ENCODE assay signal across 21 cellular contexts in the genomic region with DNA sequence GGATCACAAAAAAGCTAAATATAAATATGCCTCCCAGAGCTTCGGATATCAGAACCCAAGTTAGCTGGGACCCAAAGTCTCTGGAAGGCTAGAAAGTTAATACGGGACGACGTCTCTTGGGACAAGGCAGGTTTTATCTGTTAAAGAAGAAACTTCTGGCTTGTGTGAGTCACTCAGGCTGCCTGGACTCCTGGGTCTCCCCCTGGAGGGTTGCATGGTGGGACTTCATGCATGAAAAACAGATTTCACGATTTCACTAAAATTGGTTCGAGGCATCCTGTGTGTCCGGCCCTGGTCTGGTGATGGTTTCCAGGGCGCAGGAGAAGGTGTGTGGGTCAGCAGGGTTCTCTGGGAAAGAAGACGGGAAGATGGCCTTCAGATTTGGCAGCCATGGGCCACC. TPM values are rescaled to one million over a fixed set of nuclear protein-coding genes. Genes with fewer than 3 reads are reported as not detected.
A peak's percentile ranks its signal among the peaks of the same experiment; 100 is the strongest.
DNase-seq lines count a peak whose midpoint lies in the region; TF ChIP-seq lines count a peak whose summit lies in the region.
"Had no signal": no experiment of that assay in that cellular context is flagged by ENCODE, and none has a peak within 500 bp of the region (broad histone marks: within the 10 kb centered on the region; RNA-seq: fewer than 3 reads in every experiment).

No MANE protein-coding gene starts in this region.

- H3K4me1 ChIP-seq in H9 (ENCODE audit: insufficient read depth, low read length) (no peaks in the 10 kb centered on the region), liver (ENCODE audit: control insufficient read depth in 4 of 4, insufficient read depth in 4 of 4, low read length in 3 of 4) (peaks cover 4 to 32% (median 17%) of the 10 kb centered on the region in 4 donors)
- H3K4me1 ChIP-seq: BE2C had no signal

- no peaks in the 10 kb centered on the region for H3K79me1 ChIP-seq in H9 (ENCODE audit: insufficient read depth, low read depth, low read length, poor library complexity, severe bottlenecking)

- no CpG with 5 or more reads among the region's 9 CpGs for WGBS in H9 (ENCODE audit: extremely low coverage, insufficient read length, low lambda C conversion rate)
- WGBS in liver = 91% methylated on average over 9 of the region's 9 CpGs

- no peaks in the 10 kb centered on the region for H3K4me1 Mint-ChIP-seq in activated naive CD4-positive, alpha-beta T cell treated with anti-CD3 and anti-CD28 coated beads, Interleukin-2, amount 10 ng/mL, durations not matched to agents 7 days and 5 days
- peaks cover 7% of the 10 kb centered on the region in 2 experiments; a peak in 3 of 4 replicates for H3K4me1 Mint-ChIP-seq in H9
- H3K4me1 Mint-ChIP-seq in progenitor cell of endocrine pancreas (ENCODE audit: low read depth) = peaks cover 24% of the 10 kb centered on the region
- H3K4me1 Mint-ChIP-seq in glutamatergic neuron (ENCODE audit: low read depth, unreplicated experiment) = peaks cover 2% of the 10 kb centered on the region

- no peak overlapping the region for H2AFZ ChIP-seq in H9 (ENCODE audit: low read length)

- H2BK120ac ChIP-seq in H9 (ENCODE audit: low read depth, low read length, poor library complexity, severe bottlenecking) = no peak overlapping the region

- H3K56ac ChIP-seq in H9 (ENCODE audit: insufficient read length, low read depth, low read length) = no peak overlapping the region

- peaks cover 0 to 4% (median 0%) of the 10 kb centered on the region in 4 donors for H3K36me3 ChIP-seq in liver (ENCODE audit: control insufficient read depth in 4 of 4, insufficient read depth in 3 of 4, low read depth in 1 of 4, low read length in 3 of 4)
- H3K36me3 ChIP-seq: BE2C had no signal

- H2BK5ac ChIP-seq in H9 (ENCODE audit: insufficient read length, low read length) = no peak overlapping the region

- no peak overlapping the region for H2AK5ac ChIP-seq in H9 (ENCODE audit: insufficient read length, low read length)

- H3K27me3 ChIP-seq in H9 (ENCODE audit: insufficient read depth, low read length) (no peaks in the 10 kb centered on the region; the same call in 1 of the 2 replicates), liver (ENCODE audit: control insufficient read depth in 4 of 4, insufficient read depth in 4 of 4, low read length in 3 of 4) (no peaks in the 10 kb centered on the region)

- H2BK15ac ChIP-seq in H9 (ENCODE audit: low read depth, low read length) = no peak overlapping the region

- no peak overlapping the region for H3K14ac ChIP-seq in H9 (ENCODE audit: insufficient read depth, low read length)

- no peak overlapping the region for H3K23ac ChIP-seq in H9 (ENCODE audit: insufficient read length, low read depth, low read length)

- no peak overlapping the region for H2BK12ac ChIP-seq in H9 (ENCODE audit: insufficient read length, low read depth, low read length)

- no peak overlapping the region for H4K91ac ChIP-seq in H9 (ENCODE audit: insufficient read length, low read depth, low read length)

- no peaks in the 10 kb centered on the region for H3K79me2 ChIP-seq in H9 (ENCODE audit: insufficient read depth, low read length)

- no peak overlapping the region for H4K8ac ChIP-seq in H9 (replicated peaks; ENCODE audit: insufficient read length, low read depth, low read length)

- H3K36me3 Mint-ChIP-seq in activated naive CD4-positive, alpha-beta T cell treated with anti-CD3 and anti-CD28 coated beads, Interleukin-2, amount 10 ng/mL, durations not matched to agents 7 days and 5 days = no peaks in the 10 kb centered on the region
- H3K36me3 Mint-ChIP-seq in H9 (ENCODE audit: insufficient read depth in 1 of 3, low read depth in 3 of 3) = no peaks in the 10 kb centered on the region
- no peaks in the 10 kb centered on the region for H3K36me3 Mint-ChIP-seq in progenitor cell of endocrine pancreas (ENCODE audit: insufficient read depth)
- H3K36me3 Mint-ChIP-seq in glutamatergic neuron (ENCODE audit: unreplicated experiment) = no peaks in the 10 kb centered on the region
- H3K36me3 Mint-ChIP-seq: CD4-positive, CD25-positive, alpha-beta regulatory T cell had no signal

- TF ChIP-seq CTCF in H9 (conservative IDR thresholded peaks at IDR 0.05) (no peak), liver (IDR thresholded peaks at IDR 0.05; ENCODE audit: low read depth, low read length, missing input control) (no peak), progenitor cell of endocrine pancreas (IDR thresholded peaks at IDR 0.05; ENCODE audit: unreplicated experiment) (no peak), glutamatergic neuron (IDR thresholded peaks at IDR 0.05; ENCODE audit: partially characterized antibody, unreplicated experiment) (no peak)

- H3K4me2 ChIP-seq in H9 (ENCODE audit: insufficient read depth, insufficient read length, low read length) = no peak overlapping the region

- no peak overlapping the region for H3K4me3 Mint-ChIP-seq in activated naive CD4-positive, alpha-beta T cell treated with anti-CD3 and anti-CD28 coated beads, Interleukin-2, amount 10 ng/mL, durations not matched to agents 7 days and 5 days
- H3K4me3 Mint-ChIP-seq in H9 (no peak overlapping the region), progenitor cell of endocrine pancreas (ENCODE audit: low read depth) (no peak overlapping the region), glutamatergic neuron (ENCODE audit: unreplicated experiment) (no peak overlapping the region)
- H3K4me3 Mint-ChIP-seq: CD4-positive, CD25-positive, alpha-beta regulatory T cell had no signal

- no peak overlapping the region for H3T11ph ChIP-seq in H9 (ENCODE audit: low read length)

- H4K5ac ChIP-seq in H9 (ENCODE audit: insufficient read length, low read depth, low read length) = no peak overlapping the region

- no peaks in the 10 kb centered on the region for H3K23me2 ChIP-seq in H9 (ENCODE audit: insufficient read length, low read depth, low read length, poor library complexity, severe bottlenecking)

- no peaks in the 10 kb centered on the region for H3K9me3 Mint-ChIP-seq in activated naive CD4-positive, alpha-beta T cell treated with anti-CD3 and anti-CD28 coated beads, Interleukin-2, amount 10 ng/mL, durations not matched to agents 7 days and 5 days
- H3K9me3 Mint-ChIP-seq in H9 (no peaks in the 10 kb centered on the region), progenitor cell of endocrine pancreas (ENCODE audit: low read depth) (peaks cover 3% of the 10 kb centered on the region), glutamatergic neuron (ENCODE audit: unreplicated experiment) (peaks cover 2% of the 10 kb centered on the region)

- H3K9ac ChIP-seq in H9 (ENCODE audit: extremely low read depth, insufficient read length, low read length) = no peak overlapping the region
- H3K9ac ChIP-seq in liver (ENCODE audit: low read depth in 1 of 2, low read length in 2 of 2) = no peak overlapping the region

- H3K9me3 ChIP-seq in H9 (ENCODE audit: control insufficient read depth, low read depth, low read length) = no peaks in the 10 kb centered on the region
- peaks cover 0 to 3% (median 0%) of the 10 kb centered on the region in 4 donors for H3K9me3 ChIP-seq in liver (ENCODE audit: control insufficient read depth in 4 of 4, low read length in 3 of 4)
- H3K9me3 ChIP-seq: BE2C had no signal

- no peak overlapping the region for H3K18ac ChIP-seq in H9 (ENCODE audit: insufficient read length, low read depth, low read length)

- H3K27me3 Mint-ChIP-seq in activated naive CD4-positive, alpha-beta T cell treated with anti-CD3 and anti-CD28 coated beads, Interleukin-2, amount 10 ng/mL, durations not matched to agents 7 days and 5 days = peaks cover 38% of the 10 kb centered on the region
- H3K27me3 Mint-ChIP-seq in H9 (ENCODE audit: low read depth) (peaks cover 6% of the 10 kb centered on the region), progenitor cell of endocrine pancreas (peaks cover 27% of the 10 kb centered on the region), glutamatergic neuron (ENCODE audit: unreplicated experiment) (peaks cover 2% of the 10 kb centered on the region)

- no peaks in the 10 kb centered on the region for H4K20me1 ChIP-seq in H9 (ENCODE audit: control insufficient read depth, insufficient read depth, insufficient read length)

- no peak overlapping the region for H2BK20ac ChIP-seq in H9 (ENCODE audit: low read depth, low read length, poor library complexity, severe bottlenecking)

- no peak overlapping the region for H3K4ac ChIP-seq in H9 (ENCODE audit: low read depth, low read length)

- CTCF ChIA-PET in activated naive CD4-positive, alpha-beta T cell treated with anti-CD3 and anti-CD28 coated beads, Interleukin-2, amount 10 ng/mL, durations not matched to agents 7 days and 5 days (lab: Charles Lee) = no interaction called here

- DNase-seq in activated naive CD4-positive, alpha-beta T cell treated with anti-CD3 and anti-CD28 coated beads, Interleukin-2, amount 10 ng/mL, durations not matched to agents 7 days and 5 days = no peak
- no peak for DNase-seq in activated naive CD4-positive, alpha-beta T cell (lab: John Stamatoyannopoulos, UW)
- DNase-seq in H9 = no peak
- no peak for DNase-seq in progenitor cell of endocrine pancreas (ENCODE audit: low spot score, unreplicated experiment)
- DNase-seq in hippocampal formation (lab: John Stamatoyannopoulos, UW) = no peak
- no peak for DNase-seq in GDM1 (lab: John Stamatoyannopoulos, UW)
- no peak for DNase-seq in glutamatergic neuron
- DNase-seq: BE2C; CD4-positive, CD25-positive, alpha-beta regulatory T cell; Karpas-422; NCI-H1092 treated with DMSO at 0.1 percent for 48 hours; NCI-H1436; NCI-H187; NCI-H2081 treated with DMSO at 0.1 percent for 48 hours; NCI-H2171 treated with DMSO at 0.1 percent for 48 hours; NCI-H345; NCI-H524; NCI-H774; PC-3 had no signal

- no peak for TF ChIP-seq RAD21 in liver (IDR thresholded peaks at IDR 0.05)

- peak overlapping the region; percentile 22 for H3K27ac Mint-ChIP-seq in activated naive CD4-positive, alpha-beta T cell treated with anti-CD3 and anti-CD28 coated beads, Interleukin-2, amount 10 ng/mL, durations not matched to agents 7 days and 5 days
- H3K27ac Mint-ChIP-seq in H9 (peak overlapping the region in 2 of 3 experiments; percentile 13 to 73; a peak in 2 of 7 replicates), progenitor cell of endocrine pancreas (peak overlapping the region; percentile 73), glutamatergic neuron (ENCODE audit: unreplicated experiment) (no peak overlapping the region)

- H3K27ac ChIP-seq in H9 (ENCODE audit: insufficient read length, low read depth, low read length) (no peak overlapping the region), liver (ENCODE audit: low read depth in 1 of 2, low read length in 2 of 2) (no peak overlapping the region)
- H3K27ac ChIP-seq: 22Rv1 had no signal

- H3K4me3 ChIP-seq in liver (ENCODE audit: low read depth in 1 of 3, low read length in 3 of 3) = peak overlapping the region in 2 of 3 donors; percentile 28 to 80

RNA-seq across cellular contexts. Expression of a gene that starts 47.0 kb away (rescaled TPM):
- 506 and 520 TPM in 2 replicates for total RNA-seq in H9 (2021)
- 100 to 1,000 TPM; 186 to 195 TPM for total RNA-seq in liver
- 100 to 1,000 TPM; 466 to 576 TPM for polyA plus RNA-seq in liver
- 466 and 513 TPM in 2 replicates for total RNA-seq in progenitor cell of endocrine pancreas
- 544 TPM for total RNA-seq in glutamatergic neuron (ENCODE audit: unreplicated experiment)

RNA-seq across cellular contexts. Expression of a gene that starts 47.1 kb away (rescaled TPM):
- total RNA-seq in H9 (2021) (52.3 and 59.5 TPM in 2 replicates), liver (10 to 100 TPM; 12.0 to 12.4 TPM), progenitor cell of endocrine pancreas (45.2 and 48.7 TPM in 2 replicates), glutamatergic neuron (ENCODE audit: unreplicated experiment) (34.2 TPM)
- 10 to 100 TPM; 12.1 to 12.4 TPM for polyA plus RNA-seq in liver

RNA-seq across cellular contexts. Expression of a gene that starts 52.5 kb away (rescaled TPM):
- total RNA-seq in H9 (2021) (0.28 TPM in 1 of 2 replicates, not detected in the other), liver (10 to 100 TPM; 17.1 to 25.8 TPM), progenitor cell of endocrine pancreas (2.0 TPM in 2 replicates), glutamatergic neuron (ENCODE audit: unreplicated experiment) (1.0 TPM)
- polyA plus RNA-seq in liver = 1 to 10 TPM; 5.1 to 7.6 TPM
- total RNA-seq: PC-3 had no signal
